In the genomic region with DNA sequence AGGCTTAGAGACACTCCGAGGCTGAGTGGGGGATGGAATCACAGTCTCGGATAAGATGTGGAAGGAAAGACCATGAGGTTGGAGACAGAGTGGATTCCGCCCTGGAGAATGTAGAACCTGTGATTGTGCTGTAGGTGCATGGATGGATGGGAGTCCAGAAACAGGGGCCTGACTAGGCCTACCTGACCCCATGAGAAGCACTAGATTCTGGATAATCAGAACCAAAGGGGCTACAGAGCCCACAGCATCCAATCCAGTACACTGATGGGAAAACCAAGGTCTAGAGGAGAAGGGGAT, we compare ENCODE assay signal across 19 cellular contexts. TPM values are rescaled to one million over a fixed set of nuclear protein-coding genes. Genes with fewer than 3 reads are reported as not detected.
DNase-seq lines count a peak whose midpoint lies in the region; ATAC-seq and TF ChIP-seq lines count a peak whose summit lies in the region.
"Had no signal": no experiment of that assay in that cellular context is flagged by ENCODE, and none has a peak within 500 bp of the region (broad histone marks: within the 10 kb centered on the region; RNA-seq: fewer than 3 reads in every experiment).

No MANE protein-coding gene starts in this region.

- DNase-seq in right cardiac atrium (no peak), cardiac septum (ENCODE audit: low spot score) (no peak), coronary artery (ENCODE audit: low spot score) (no peak), trophoblast cell (no peak), tibial artery (no peak), uterus (no peak), midbrain (lab: John Stamatoyannopoulos, UW) (no peak)
- DNase-seq: C1 segment of cervical spinal cord, DND-41, Karpas-422, NCI-H1092, NCI-H146, NCI-H2081, NCI-H510A, NCI-H774 had no signal

- WGBS in right cardiac atrium = 88% methylated on average over 3 of the region's 3 CpGs
- no CpG with 5 or more reads among the region's 3 CpGs for WGBS in trophoblast cell (ENCODE audit: extremely low coverage, insufficient coverage, insufficient read length)

- H2BK12ac ChIP-seq in trophoblast cell (ENCODE audit: low read length) = peak overlapping the region; percentile 15

- H3K79me2 ChIP-seq in trophoblast cell (ENCODE audit: control insufficient read depth, insufficient read depth, low read length, poor library complexity) = no peaks in the 10 kb centered on the region

- no peak overlapping the region for H2AFZ ChIP-seq in trophoblast cell (ENCODE audit: insufficient read depth, low read length, poor library complexity)

- no peak for TF ChIP-seq POLR2A in uterus (IDR thresholded peaks at IDR 0.05)

- no peak overlapping the region for H3K9ac ChIP-seq in trophoblast cell (ENCODE audit: low read length)

- H2AK5ac ChIP-seq in trophoblast cell (ENCODE audit: low read length) = no peak overlapping the region

- H3K27me3 ChIP-seq in right cardiac atrium (ENCODE audit: control insufficient read depth, insufficient read depth) = no peaks in the 10 kb centered on the region
- H3K27me3 ChIP-seq in trophoblast cell (ENCODE audit: insufficient read depth, low read length) = no peaks in the 10 kb centered on the region
- H3K27me3 ChIP-seq in tibial artery = no peaks in the 10 kb centered on the region
- no peaks in the 10 kb centered on the region for H3K27me3 ChIP-seq in uterus
- H3K27me3 ChIP-seq: MG63 had no signal

- H3K79me1 ChIP-seq in trophoblast cell (ENCODE audit: low read length) = no peaks in the 10 kb centered on the region

- no peaks in the 10 kb centered on the region for H3K9me3 ChIP-seq in right cardiac atrium (ENCODE audit: control insufficient read depth, low read length)
- H3K9me3 ChIP-seq in trophoblast cell (ENCODE audit: insufficient read depth, low read depth, low read length) = no peaks in the 10 kb centered on the region
- no peaks in the 10 kb centered on the region for H3K9me3 ChIP-seq in tibial artery
- no peaks in the 10 kb centered on the region for H3K9me3 ChIP-seq in uterus
- H3K9me3 ChIP-seq: A549, MG63 had no signal

- no peak overlapping the region for H3K4ac ChIP-seq in trophoblast cell (ENCODE audit: low read depth, low read length)

- H3K4me3 ChIP-seq in right cardiac atrium (ENCODE audit: low read length) = no peak overlapping the region
- H3K4me3 ChIP-seq in coronary artery = no peak overlapping the region
- H3K4me3 ChIP-seq in trophoblast cell (ENCODE audit: low read depth, low read length) = no peak overlapping the region
- no peak overlapping the region for H3K4me3 ChIP-seq in tibial artery
- no peak overlapping the region for H3K4me3 ChIP-seq in uterus
- H3K4me3 ChIP-seq: A549, MG63 had no signal

- no peak overlapping the region for H4K12ac ChIP-seq in trophoblast cell (ENCODE audit: low read depth, low read length)

- no peak overlapping the region for H2BK120ac ChIP-seq in trophoblast cell (ENCODE audit: insufficient read depth, low read length, poor library complexity)

- no peak overlapping the region for H4K8ac ChIP-seq in trophoblast cell (ENCODE audit: low read depth, low read length)

- no peak overlapping the region for H4K91ac ChIP-seq in trophoblast cell (ENCODE audit: low read depth, low read length)

- H3K4me1 ChIP-seq in right cardiac atrium (ENCODE audit: control insufficient read depth, insufficient read depth, low read length) = peaks cover 25% of the 10 kb centered on the region
- peaks cover 5 to 10% of the 10 kb centered on the region in 2 experiments for H3K4me1 ChIP-seq in trophoblast cell (ENCODE audit: control insufficient read depth in 1 of 2, insufficient read depth in 2 of 2, low read length in 2 of 2)
- peaks cover 0 to 63% (median 44%) of the 10 kb centered on the region in 4 donors for H3K4me1 ChIP-seq in tibial artery
- peaks cover 0 to 3% of the 10 kb centered on the region in 2 donors for H3K4me1 ChIP-seq in uterus
- H3K4me1 ChIP-seq: A549 had no signal

- H3K14ac ChIP-seq in trophoblast cell (ENCODE audit: low read length) = no peak overlapping the region

- H3K23ac ChIP-seq in trophoblast cell (ENCODE audit: low read length) = no peak overlapping the region

- H3K36me3 ChIP-seq in trophoblast cell (ENCODE audit: control insufficient read depth in 1 of 2, insufficient read depth in 2 of 2, low read length in 2 of 2) = no peaks in the 10 kb centered on the region
- H3K36me3 ChIP-seq in tibial artery = no peaks in the 10 kb centered on the region
- H3K36me3 ChIP-seq in uterus = no peaks in the 10 kb centered on the region
- H3K36me3 ChIP-seq: MG63 had no signal

- ATAC-seq in right cardiac atrium = no peak
- ATAC-seq in GM18909 (IDR thresholded peaks at IDR 0.05; ENCODE audit: poor library complexity, unreplicated experiment) = no peak
- ATAC-seq: A549 had no signal

- intact Hi-C loops in right cardiac atrium (cut with DNase I) = loop anchor here in 1 of 4 donors (10.0 kb wide), 2 partner anchors 250 to 450 kb away; no protein-coding TSS in a partner anchor
- intact Hi-C loops in cardiac septum (cut with DNase I) = loop anchor here (2.0 kb wide), 1 partner anchor 26 kb away; no protein-coding TSS in a partner anchor
- intact Hi-C loops in tibial artery (cut with DNase I; ENCODE audit: low total_unique reads) = no loop called here
- intact Hi-C loops in uterus (cut with DNase I; ENCODE audit: low total_unique reads) = loop anchor here (10.0 kb wide), 1 partner anchor 450 kb away; no protein-coding TSS in a partner anchor

- H2BK5ac ChIP-seq in trophoblast cell (ENCODE audit: low read depth, low read length, poor library complexity) = no peak overlapping the region

- H3K18ac ChIP-seq in trophoblast cell (ENCODE audit: low read length) = no peak overlapping the region

- no peak overlapping the region for H3K4me2 ChIP-seq in trophoblast cell (ENCODE audit: low read length)
- H3K4me2 ChIP-seq: A549 had no signal

- peak overlapping the region; percentile 73 for H3K27ac ChIP-seq in right cardiac atrium (ENCODE audit: low read length)
- H3K27ac ChIP-seq in coronary artery = peak overlapping the region; percentile 41 to 79
- no peak overlapping the region for H3K27ac ChIP-seq in trophoblast cell (ENCODE audit: low read depth, low read length)
- H3K27ac ChIP-seq in tibial artery = peak overlapping the region; percentile 72 to 82
- H3K27ac ChIP-seq in uterus = no peak overlapping the region
- H3K27ac ChIP-seq: A549 had no signal

- TF ChIP-seq CTCF in coronary artery (IDR thresholded peaks at IDR 0.05) (no peak), tibial artery (IDR thresholded peaks at IDR 0.05) (no peak), uterus (IDR thresholded peaks at IDR 0.05) (no peak)

RNA-seq across cellular contexts. Expression of a gene that starts 32.3 kb away (rescaled TPM):
- 10 to 100 TPM; 35.4 to 54.1 (median 39.3) TPM for total RNA-seq in right cardiac atrium
- polyA plus RNA-seq in right cardiac atrium = 12.6 TPM
- 56.6 TPM for total RNA-seq in cardiac septum
- polyA plus RNA-seq in trophoblast cell (2013) = 6.4 and 8.1 TPM in 2 replicates
- total RNA-seq in uterus = 10 to 100 TPM; 13.6 to 73.9 (median 27.7) TPM

RNA-seq across cellular contexts. Expression of a gene that starts 43.6 kb away (rescaled TPM):
- total RNA-seq in right cardiac atrium = 10 to 100 TPM in 1 of 4 donors, 1 to 10 TPM in 3; 5.5 to 15.1 (median 9.2) TPM
- 5.4 TPM for polyA plus RNA-seq in right cardiac atrium
- 13.5 TPM for total RNA-seq in cardiac septum
- polyA plus RNA-seq in trophoblast cell (2013) = 4.4 and 4.6 TPM in 2 replicates
- 1 to 10 TPM in 2 of 4 donors, under 1 TPM in 1, not detected in 1; 0.98 to 3.1 (median 2.8) TPM for total RNA-seq in uterus
- total RNA-seq: IMR-90 had no signal
- polyA plus RNA-seq: IMR-90 had no signal

Comparison
In these comparisons a context has a peak if more than half of its experiments do, and no peak if none do; other contexts are left out.
1. H3K27ac ChIP-seq: peak in right cardiac atrium (single experiment), coronary artery (2 of 2) and tibial artery (2 of 2); none in trophoblast cell (single experiment) and uterus (0 of 2).